In the genomic region with DNA sequence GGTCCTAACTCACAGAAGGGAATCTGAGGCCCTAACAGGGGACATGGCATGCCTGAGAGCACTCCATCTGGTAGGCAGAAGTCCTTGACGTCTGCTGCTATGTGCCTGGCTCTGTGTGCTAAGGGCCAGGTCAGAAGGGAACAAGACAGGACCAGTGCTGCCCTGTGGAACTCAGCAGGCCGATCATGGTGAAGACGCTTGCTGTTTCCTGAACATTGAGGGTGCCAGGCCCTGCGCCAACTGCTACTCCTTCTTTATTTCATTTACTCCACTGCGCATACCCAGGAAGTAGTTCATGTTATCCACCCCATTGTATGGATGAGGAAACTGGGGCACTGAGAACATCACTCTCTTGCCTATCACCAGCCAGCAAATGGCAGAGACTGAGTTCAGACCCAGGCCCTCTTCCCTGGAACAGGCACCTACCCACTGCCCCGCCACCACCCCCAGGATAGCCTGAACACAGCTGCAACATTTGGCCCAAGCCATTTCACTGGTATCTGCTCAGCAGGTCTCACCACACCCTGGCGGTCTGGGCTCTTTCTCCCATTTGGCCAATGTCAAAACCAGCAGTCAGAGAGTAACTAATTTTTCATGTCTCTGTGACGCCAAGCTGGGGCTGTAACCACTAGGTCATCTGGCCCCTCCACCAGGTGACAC, we compare ENCODE assay signal across 24 cellular contexts. TPM values are rescaled to one million over a fixed set of nuclear protein-coding genes. Genes with fewer than 3 reads are reported as not detected.
A peak's percentile ranks its signal among the peaks of the same experiment; 100 is the strongest.
DNase-seq lines count a peak whose midpoint lies in the region; ATAC-seq and TF ChIP-seq lines count a peak whose summit lies in the region.
"Had no signal": no experiment of that assay in that cellular context is flagged by ENCODE, and none has a peak within 500 bp of the region (broad histone marks: within the 10 kb centered on the region; RNA-seq: fewer than 3 reads in every experiment).

No MANE protein-coding gene starts in this region.

- no peak for ATAC-seq in activated CD8-positive, alpha-beta T cell treated with anti-CD3 and anti-CD28 coated beads, Interleukin-2, amount 10 ng/mL, durations not matched to agents 7 days and 5 days
- ATAC-seq in activated CD8-positive, alpha-beta T cell treated with anti-CD3 and anti-CD28 coated beads for 36 hours = no peak
- no peak for ATAC-seq in heart left ventricle
- ATAC-seq in right lobe of liver = no peak
- ATAC-seq: GM12878, GM23338 had no signal

- CTCF ChIA-PET in activated CD8-positive, alpha-beta T cell treated with anti-CD3 and anti-CD28 coated beads, Interleukin-2, amount 10 ng/mL, durations not matched to agents 7 days and 5 days (lab: Charles Lee) = interaction anchor here (1.5 kb wide), 1 partner anchor 20 kb away, joined by 3 read pairs; no protein-coding TSS in a partner anchor
- CTCF ChIA-PET in activated CD8-positive, alpha-beta T cell treated with anti-CD3 and anti-CD28 coated beads for 36 hours (lab: Charles Lee) = no interaction called here

- H3K4me1 ChIP-seq in heart left ventricle (no peaks in the 10 kb centered on the region), right lobe of liver (no peaks in the 10 kb centered on the region)
- H3K4me1 ChIP-seq: BE2C; BLaER1 treated with 17β-estradiol and CSF1 and Interleukin-3, amounts not matched to agents 10 nM and 100 nM; HAP-1 had no signal

- peak overlapping the region; percentile 14 for H3K27ac Mint-ChIP-seq in activated CD8-positive, alpha-beta T cell treated with anti-CD3 and anti-CD28 coated beads, Interleukin-2, amount 10 ng/mL, durations not matched to agents 7 days and 5 days
- H3K27ac Mint-ChIP-seq in activated CD8-positive, alpha-beta T cell treated with anti-CD3 and anti-CD28 coated beads for 36 hours = no peak overlapping the region
- H3K27ac Mint-ChIP-seq: CD4-positive, alpha-beta T cell; GM23338; HFFc6 had no signal

- no peak overlapping the region for H3K27ac ChIP-seq in heart left ventricle
- H3K27ac ChIP-seq in right lobe of liver = no peak overlapping the region
- H3K27ac ChIP-seq: 22Rv1; BLaER1 treated with 17β-estradiol and CSF1 and Interleukin-3, amounts not matched to agents 10 nM and 100 nM had no signal

- 72 to 87% (median 75%) methylated on average over 8 of the region's 8 CpGs for WGBS in heart left ventricle, 4 donors
- WGBS in right lobe of liver (ENCODE audit: insufficient coverage, low coverage, low lambda C conversion rate, missing lambda C conversion rate) = 57% methylated on average over 6 of the region's 8 CpGs

- POLR2A ChIA-PET in activated CD8-positive, alpha-beta T cell treated with anti-CD3 and anti-CD28 coated beads, Interleukin-2, amount 10 ng/mL, durations not matched to agents 7 days and 5 days (lab: Charles Lee) = no interaction called here
- POLR2A ChIA-PET in activated CD8-positive, alpha-beta T cell treated with anti-CD3 and anti-CD28 coated beads for 36 hours (lab: Charles Lee) = no interaction called here

- no peak for TF ChIP-seq CTCF in activated CD8-positive, alpha-beta T cell treated with anti-CD3 and anti-CD28 coated beads for 36 hours (IDR thresholded peaks at IDR 0.05)
- TF ChIP-seq CTCF in heart left ventricle (IDR thresholded peaks at IDR 0.05) (no peak), right lobe of liver (IDR thresholded peaks at IDR 0.05) (no peak)

- TF ChIP-seq POLR2A in heart left ventricle (IDR thresholded peaks at IDR 0.05) (no peak), right lobe of liver (IDR thresholded peaks at IDR 0.05) (no peak)

- H3K4me1 Mint-ChIP-seq in activated CD8-positive, alpha-beta T cell treated with anti-CD3 and anti-CD28 coated beads, Interleukin-2, amount 10 ng/mL, durations not matched to agents 7 days and 5 days (ENCODE audit: low read depth) = no peaks in the 10 kb centered on the region
- peaks cover 7% of the 10 kb centered on the region for H3K4me1 Mint-ChIP-seq in activated CD8-positive, alpha-beta T cell treated with anti-CD3 and anti-CD28 coated beads for 36 hours (ENCODE audit: low read depth)
- H3K4me1 Mint-ChIP-seq: CD14-positive monocyte; CD8-positive, alpha-beta memory T cell; GM23338 had no signal

- H3K36me3 ChIP-seq in heart left ventricle = peaks cover 0 to 83% (median 0%) of the 10 kb centered on the region in 9 donors
- no peaks in the 10 kb centered on the region for H3K36me3 ChIP-seq in right lobe of liver
- H3K36me3 ChIP-seq: BE2C, HAP-1 had no signal

- H3K27me3 ChIP-seq in heart left ventricle = peaks cover 0 to 13% (median 0%) of the 10 kb centered on the region in 9 donors
- no peaks in the 10 kb centered on the region for H3K27me3 ChIP-seq in right lobe of liver
- H3K27me3 ChIP-seq: BE2C; BLaER1 treated with 17β-estradiol and CSF1 and Interleukin-3, amounts not matched to agents 10 nM and 100 nM had no signal

- H3K36me3 Mint-ChIP-seq in activated CD8-positive, alpha-beta T cell treated with anti-CD3 and anti-CD28 coated beads, Interleukin-2, amount 10 ng/mL, durations not matched to agents 7 days and 5 days (ENCODE audit: low read depth) = peaks cover 86% of the 10 kb centered on the region
- H3K36me3 Mint-ChIP-seq in activated CD8-positive, alpha-beta T cell treated with anti-CD3 and anti-CD28 coated beads for 36 hours (ENCODE audit: low read depth) = peaks cover 81% of the 10 kb centered on the region

- no peak for DNase-seq in activated CD8-positive, alpha-beta T cell treated with anti-CD3 and anti-CD28 coated beads, Interleukin-2, amount 10 ng/mL, durations not matched to agents 7 days and 5 days
- no peak for DNase-seq in activated CD8-positive, alpha-beta T cell treated with anti-CD3 and anti-CD28 coated beads for 36 hours
- DNase-seq in cardiac septum (ENCODE audit: low spot score) (peak; percentile 71), heart left ventricle (no peak), islet precursor cell (peak; percentile 29), right lobe of liver (no peak), HUDEP-2 (lab: John Stamatoyannopoulos, UW; ENCODE audit: unreplicated experiment in 76 of 76) (no peak), NCI-H2227 (lab: John Stamatoyannopoulos, UW; ENCODE audit: unreplicated experiment) (no peak)
- DNase-seq: BE2C; CD4-positive, alpha-beta T cell; CD8-positive, alpha-beta memory T cell; DMS 273 treated with DMSO at 0.1 percent for 48 hours; DMS79; EL; GDM1; HFFc6 had no signal

- intact Hi-C loops in activated CD8-positive, alpha-beta T cell treated with anti-CD3 and anti-CD28 coated beads for 36 hours (cut with micrococcal nuclease) = no loop called here
- intact Hi-C loops in cardiac septum (cut with DNase I) = no loop called here
- intact Hi-C loops in heart left ventricle (cut with DNase I) = no loop called here
- intact Hi-C loops in right lobe of liver (cut with DNase I) = no loop called here

- no peak overlapping the region for H3K4me3 Mint-ChIP-seq in activated CD8-positive, alpha-beta T cell treated with anti-CD3 and anti-CD28 coated beads, Interleukin-2, amount 10 ng/mL, durations not matched to agents 7 days and 5 days
- H3K4me3 Mint-ChIP-seq in activated CD8-positive, alpha-beta T cell treated with anti-CD3 and anti-CD28 coated beads for 36 hours = no peak overlapping the region
- H3K4me3 Mint-ChIP-seq: CD14-positive monocyte; CD4-positive, alpha-beta T cell; CD8-positive, alpha-beta memory T cell; GM23338; HFFc6 had no signal

- H3K4me3 ChIP-seq in heart left ventricle (no peak overlapping the region), right lobe of liver (no peak overlapping the region)
- H3K4me3 ChIP-seq: BLaER1 treated with 17β-estradiol and CSF1 and Interleukin-3, amounts not matched to agents 10 nM and 100 nM; GM12878; GM23338; HAP-1 had no signal

- H3K27me3 Mint-ChIP-seq in activated CD8-positive, alpha-beta T cell treated with anti-CD3 and anti-CD28 coated beads, Interleukin-2, amount 10 ng/mL, durations not matched to agents 7 days and 5 days (ENCODE audit: low read depth) = no peaks in the 10 kb centered on the region
- no peaks in the 10 kb centered on the region for H3K27me3 Mint-ChIP-seq in activated CD8-positive, alpha-beta T cell treated with anti-CD3 and anti-CD28 coated beads for 36 hours
- H3K27me3 Mint-ChIP-seq: CD4-positive, alpha-beta T cell; CD8-positive, alpha-beta memory T cell had no signal

- H3K9me3 ChIP-seq in heart left ventricle (no peaks in the 10 kb centered on the region), right lobe of liver (no peaks in the 10 kb centered on the region)
- H3K9me3 ChIP-seq: BE2C, HAP-1 had no signal

- no peaks in the 10 kb centered on the region for H3K9me3 Mint-ChIP-seq in activated CD8-positive, alpha-beta T cell treated with anti-CD3 and anti-CD28 coated beads, Interleukin-2, amount 10 ng/mL, durations not matched to agents 7 days and 5 days (ENCODE audit: insufficient read depth)
- no peaks in the 10 kb centered on the region for H3K9me3 Mint-ChIP-seq in activated CD8-positive, alpha-beta T cell treated with anti-CD3 and anti-CD28 coated beads for 36 hours
- H3K9me3 Mint-ChIP-seq: CD14-positive monocyte; CD4-positive, alpha-beta T cell; GM23338; HFFc6 had no signal

RNA-seq across cellular contexts. Expression of a gene that starts 24.8 kb away (rescaled TPM):
- not detected for total RNA-seq in activated CD8-positive, alpha-beta T cell treated with anti-CD3 and anti-CD28 coated beads, Interleukin-2, amount 10 ng/mL, durations not matched to agents 7 days and 5 days
- total RNA-seq in activated CD8-positive, alpha-beta T cell treated with anti-CD3 and anti-CD28 coated beads for 36 hours = not detected
- not detected for total RNA-seq in cardiac septum
- not detected for total RNA-seq in heart left ventricle
- not detected for polyA plus RNA-seq in heart left ventricle
- total RNA-seq in right lobe of liver = not detected
- total RNA-seq: CD8-positive, alpha-beta memory T cell; GM12878; GM23338; H4; HFFc6 had no signal
- polyA plus RNA-seq: AG04450; CD14-positive monocyte; CD8-positive, alpha-beta memory T cell; GM12878; GM23338 had no signal

Comparison
In these comparisons a context has a peak if more than half of its experiments do, and no peak if none do; other contexts are left out.
1. DNase-seq: peak in cardiac septum (single experiment) and islet precursor cell (single experiment); none in activated CD8-positive, alpha-beta T cell treated with anti-CD3 and anti-CD28 coated beads, Interleukin-2, amount 10 ng/mL, durations not matched to agents 7 days and 5 days (single experiment), activated CD8-positive, alpha-beta T cell treated with anti-CD3 and anti-CD28 coated beads for 36 hours (single experiment), heart left ventricle (0 of 5), right lobe of liver (0 of 3), HUDEP-2 (0 of 76) and NCI-H2227 (single experiment).